In the genomic region with DNA sequence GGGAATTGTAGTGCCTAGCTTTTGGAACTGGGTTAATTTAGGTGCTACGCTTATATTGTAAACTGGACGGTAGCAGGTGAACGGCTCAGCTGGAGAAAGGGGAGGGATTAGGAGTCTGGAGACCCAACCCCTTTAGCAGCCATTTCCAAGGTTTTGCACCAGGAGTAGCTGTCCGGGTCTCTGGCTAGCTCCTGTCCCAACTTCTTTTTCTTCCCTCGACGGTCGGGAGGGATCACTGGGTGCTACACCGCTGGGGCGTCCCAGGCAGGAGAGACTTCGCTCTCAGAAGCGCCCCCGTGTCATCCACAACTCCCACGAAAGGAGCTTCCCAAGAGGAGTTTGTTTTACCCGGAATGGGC, we compare ENCODE assay signal across 11 cellular contexts. TPM values are rescaled to one million over a fixed set of nuclear protein-coding genes. Genes with fewer than 3 reads are reported as not detected.
DNase-seq lines count a peak whose midpoint lies in the region; ATAC-seq, FAIRE-seq and TF ChIP-seq lines count a peak whose summit lies in the region.
"Had no signal": no experiment of that assay in that cellular context is flagged by ENCODE, and none has a peak within 500 bp of the region (broad histone marks: within the 10 kb centered on the region; RNA-seq: fewer than 3 reads in every experiment).

No MANE protein-coding gene starts in this region.

- no peaks in the 10 kb centered on the region for H3K36me3 Mint-ChIP-seq in T-cell

- peaks cover 9 to 23% (median 21%) of the 10 kb centered on the region in 3 donors for H3K4me1 Mint-ChIP-seq in T-cell

- CTCF ChIA-PET in T-cell (lab: Charles Lee), result no interaction called here

- peak overlapping the region in 1 of 3 donors; percentile 15 for H3K4me3 Mint-ChIP-seq in T-cell

- H3K9me3 Mint-ChIP-seq in T-cell, result no peaks in the 10 kb centered on the region

- ATAC-seq in esophagus mucosa, result peak; percentile 38
- peak; percentile 46 to 86 (median 75) for ATAC-seq in pancreas
- ATAC-seq in GM21381 (IDR thresholded peaks at IDR 0.05; ENCODE audit: unreplicated experiment), result no peak
- ATAC-seq in T-cell (replicated peaks in 1 of 4), result no peak
- ATAC-seq in gastrocnemius medialis, result no peak
- ATAC-seq in HG03108 (IDR thresholded peaks at IDR 0.05; ENCODE audit: unreplicated experiment), result no peak

- TF ChIP-seq POLR2A in gastrocnemius medialis (IDR thresholded peaks at IDR 0.05), result no peak

- H3K27ac ChIP-seq in pancreas (no peak overlapping the region), gastrocnemius medialis (no peak overlapping the region)
- H3K27ac ChIP-seq: neutrophil had no signal

- H3K4me3 ChIP-seq in pancreas (peak overlapping the region in 3 of 4 donors; percentile 10 to 50 (median 38)), gastrocnemius medialis (no peak overlapping the region)

- H3K27ac Mint-ChIP-seq in T-cell, result no peak overlapping the region

- H3K27me3 ChIP-seq in pancreas (peaks cover 0 to 17% (median 5%) of the 10 kb centered on the region in 4 donors), gastrocnemius medialis (peaks cover 23 to 58% (median 55%) of the 10 kb centered on the region in 3 donors)

- DNase-seq in HUDEP-2 (lab: John Stamatoyannopoulos, UW; ENCODE audit: unreplicated experiment in 76 of 76) (peak in 72 of 76 experiments; percentile 25 to 87 (median 70)), NCI-H69 (lab: John Stamatoyannopoulos, UW) (peak; percentile 97), pancreas (peak in 4 of 6 donors; percentile 30 to 52 (median 33)), T-cell (no peak), gastrocnemius medialis (no peak)
- DNase-seq: activated naive CD4-positive, alpha-beta T cell had no signal

- POLR2A ChIA-PET in T-cell (lab: Charles Lee), result no interaction called here

- in situ Hi-C loops in gastrocnemius medialis (cut with MboI; ENCODE audit: low sequenced_read_pairs in 4 of 4), result no loop called here

- TF ChIP-seq CTCF in pancreas (IDR thresholded peaks at IDR 0.05), result no peak
- TF ChIP-seq CTCF in gastrocnemius medialis (IDR thresholded peaks at IDR 0.05 in 4 of 5, conservative IDR thresholded peaks at IDR 0.05 in 1 of 5), result no peak

- FAIRE-seq in pancreas (lab: Jason Lieb, UNC), result no peak
- FAIRE-seq: GM12891 had no signal

- no peaks in the 10 kb centered on the region for H3K36me3 ChIP-seq in pancreas
- no peaks in the 10 kb centered on the region for H3K36me3 ChIP-seq in gastrocnemius medialis
- H3K36me3 ChIP-seq: neutrophil had no signal

- H3K4me1 ChIP-seq in pancreas, result peaks cover 0 to 11% (median 0%) of the 10 kb centered on the region in 3 donors
- no peaks in the 10 kb centered on the region for H3K4me1 ChIP-seq in gastrocnemius medialis

- WGBS in pancreas, 2 donors, result 1 to 2% methylated on average over 14 of the region's 14 CpGs

- H3K27me3 Mint-ChIP-seq in T-cell, result peaks cover 56 to 62% of the 10 kb centered on the region in 2 donors

- no peaks in the 10 kb centered on the region for H3K9me3 ChIP-seq in pancreas
- H3K9me3 ChIP-seq in gastrocnemius medialis, result no peaks in the 10 kb centered on the region
- H3K9me3 ChIP-seq: neutrophil had no signal

- intact Hi-C loops in pancreas (cut with DNase I) (no loop called here), gastrocnemius medialis (cut with DNase I; ENCODE audit: low total_unique reads) (no loop called here)

RNA-seq across cellular contexts. Expression of a gene that starts 0.7 kb away (rescaled TPM):
- total RNA-seq in esophagus mucosa (0.12 TPM), pancreas (under 1 TPM; 0.05 to 0.38 (median 0.25) TPM), T-cell (under 1 TPM in 1 of 5 donors, not detected in 4; 0.12 TPM), gastrocnemius medialis (not detected)
- polyA plus RNA-seq in pancreas, result 1 to 10 TPM in 1 of 2 donors, under 1 TPM in 1; 0.15 to 1.2 TPM

Comparison
In these comparisons a context has a peak if more than half of its experiments do, and no peak if none do; other contexts are left out.
1. DNase-seq: peak in HUDEP-2 (72 of 76), NCI-H69 (single experiment) and pancreas (4 of 6); none in T-cell (0 of 34) and gastrocnemius medialis (0 of 2).
2. ATAC-seq: peak in esophagus mucosa (single experiment) and pancreas (4 of 4); none in GM21381 (single experiment), T-cell (0 of 4), gastrocnemius medialis (0 of 2) and HG03108 (single experiment).
3. H3K4me3 ChIP-seq: peak in pancreas (3 of 4); none in gastrocnemius medialis (0 of 4).